Comparison of ENCODE assay signal across 23 cellular contexts in genomic region chr4:84803720-84804119, GRCh38.
DNase-seq lines count a peak whose midpoint lies in the region; TF ChIP-seq lines count a peak whose summit lies in the region.
"Had no signal": no experiment of that assay in that cellular context is flagged by ENCODE, and none has a peak within 500 bp of the region (broad histone marks: within the 10 kb centered on the region; RNA-seq: fewer than 3 reads in every experiment).

No MANE protein-coding gene starts in this region.

- dilution Hi-C loops in mammary epithelial cell (cut with HindIII; ENCODE audit: low sequenced_read_pairs) = no loop called here

- no TSS peak for BruUV-seq in mammary epithelial cell (replicated peaks; lab: Mats Ljungman, UMichigan)

- peaks cover 4% of the 10 kb centered on the region for H3K36me3 ChIP-seq in mammary epithelial cell (ENCODE audit: insufficient read depth, low read length)
- H3K36me3 ChIP-seq in breast epithelium = no peaks in the 10 kb centered on the region
- H3K36me3 ChIP-seq in endocrine pancreas (ENCODE audit: control insufficient read depth, insufficient read depth, low read length) = no peaks in the 10 kb centered on the region
- H3K36me3 ChIP-seq in smooth muscle cell (ENCODE audit: low read depth) = peaks cover 10% of the 10 kb centered on the region

- TF ChIP-seq POLR2A in breast epithelium (IDR thresholded peaks at IDR 0.05) = no peak

- H3K4me3 ChIP-seq in mammary epithelial cell (replicated peaks in 1 of 3; ENCODE audit: insufficient read depth in 1 of 3, low read depth in 2 of 3, low read length in 3 of 3) (no peak overlapping the region), breast epithelium (no peak overlapping the region), endocrine pancreas (ENCODE audit: control insufficient read depth, insufficient read depth, low read length) (peak overlapping the region; percentile 53), smooth muscle cell (no peak overlapping the region)
- H3K4me3 ChIP-seq: GM12878, lower lobe of right lung, transverse colon had no signal

- WGBS in mammary epithelial cell (ENCODE audit: low coverage, missing lambda C conversion rate) = 14% methylated on average over 1 of the region's 1 CpG
- WGBS in smooth muscle cell (ENCODE audit: low lambda C conversion rate) = 100% methylated on average over 1 of the region's 1 CpG

- TF ChIP-seq CTCF in mammary epithelial cell (conservative IDR thresholded peaks at IDR 0.05 in 1 of 2, IDR thresholded peaks at IDR 0.05 in 1 of 2; ENCODE audit: extremely low read depth in 1 of 2, insufficient read depth in 1 of 2, low read depth in 1 of 2, low read length in 2 of 2) (no peak), breast epithelium (IDR thresholded peaks at IDR 0.05) (no peak), smooth muscle cell (IDR thresholded peaks at IDR 0.05; ENCODE audit: borderline replicate concordance, insufficient read depth, poor library complexity, severe bottlenecking) (no peak)

- no peak overlapping the region for H3K9ac ChIP-seq in mammary epithelial cell (ENCODE audit: insufficient read depth, low read length)
- no peak overlapping the region for H3K9ac ChIP-seq in endocrine pancreas (ENCODE audit: control insufficient read depth, insufficient read depth, low read length)
- no peak overlapping the region for H3K9ac ChIP-seq in smooth muscle cell (ENCODE audit: low read depth)
- H3K9ac ChIP-seq: KMS-11 had no signal

- no peaks in the 10 kb centered on the region for H4K20me1 ChIP-seq in mammary epithelial cell (ENCODE audit: insufficient read depth, low read length)
- no peaks in the 10 kb centered on the region for H4K20me1 ChIP-seq in smooth muscle cell (ENCODE audit: low read depth)

- H3F3A ChIP-seq in smooth muscle cell (ENCODE audit: low read depth) = no peaks in the 10 kb centered on the region

- in situ Hi-C loops in mammary epithelial cell (cut with MboI; ENCODE audit: low sequenced_read_pairs in 2 of 2) = no loop called here

- H3K4me1 ChIP-seq in mammary epithelial cell (ENCODE audit: insufficient read depth, low read length) (peaks cover 17% of the 10 kb centered on the region), breast epithelium (no peaks in the 10 kb centered on the region), endocrine pancreas (ENCODE audit: control insufficient read depth, insufficient read depth, low read length) (peaks cover 16% of the 10 kb centered on the region), smooth muscle cell (ENCODE audit: low read depth) (no peaks in the 10 kb centered on the region)
- H3K4me1 ChIP-seq: lower lobe of right lung had no signal

- H3K27ac ChIP-seq in mammary epithelial cell (ENCODE audit: insufficient read depth, low read depth, low read length) = no peak overlapping the region
- H3K27ac ChIP-seq in breast epithelium = no peak overlapping the region
- H3K27ac ChIP-seq in smooth muscle cell (ENCODE audit: low read depth) = no peak overlapping the region
- H3K27ac ChIP-seq: KMS-11, lower lobe of right lung, neutrophil, transverse colon had no signal

- intact Hi-C loops in mammary epithelial cell (cut with micrococcal nuclease) = no loop called here
- intact Hi-C loops in breast epithelium (cut with DNase I; ENCODE audit: low total_unique reads) = no loop called here

- no peak overlapping the region for H2AFZ ChIP-seq in mammary epithelial cell (ENCODE audit: low read depth, low read length)
- no peak overlapping the region for H2AFZ ChIP-seq in smooth muscle cell (ENCODE audit: low read depth)

- H3K4me2 ChIP-seq in mammary epithelial cell (ENCODE audit: insufficient read depth, low read depth, low read length) = no peak overlapping the region
- H3K4me2 ChIP-seq in smooth muscle cell = no peak overlapping the region
- H3K4me2 ChIP-seq: KMS-11 had no signal

- no peaks in the 10 kb centered on the region for H3K79me2 ChIP-seq in mammary epithelial cell (ENCODE audit: insufficient read depth, low read length)
- no peaks in the 10 kb centered on the region for H3K79me2 ChIP-seq in smooth muscle cell (ENCODE audit: low read depth)

- H3K27me3 ChIP-seq in mammary epithelial cell (ENCODE audit: insufficient read depth, low read length) (no peaks in the 10 kb centered on the region), breast epithelium (no peaks in the 10 kb centered on the region), endocrine pancreas (ENCODE audit: control insufficient read depth, insufficient read depth, low read length) (no peaks in the 10 kb centered on the region), smooth muscle cell (ENCODE audit: low read depth) (no peaks in the 10 kb centered on the region)
- H3K27me3 ChIP-seq: neutrophil, transverse colon had no signal

- CTCF ChIA-PET in mammary epithelial cell (lab: Charles Lee; ENCODE audit: low non-redundant PET) = no interaction called here

- DNase-seq in mammary epithelial cell (peak; percentile 62), breast epithelium (ENCODE audit: low spot score in 2 of 2) (no peak), iris pigment epithelial cell (ENCODE audit: low read depth) (peak; percentile 59), smooth muscle cell (lab: John Stamatoyannopoulos, UW; ENCODE audit: unreplicated experiment) (no peak), NCI-H146 (lab: John Stamatoyannopoulos, UW) (no peak), cerebellum (ENCODE audit: low spot score) (no peak), retina (no peak)
- DNase-seq: 8988T; activated CD8-positive, alpha-beta T cell treated with anti-CD3 and anti-CD28 coated beads, Interleukin-2, amount 10 ng/mL, durations not matched to agents 7 days and 5 days; activated gamma-delta T cell treated with Interleukin-2 at 50 U/mL for 16 hours; DMS53; effector memory CD4-positive, alpha-beta T cell; lower lobe of right lung; NCI-H187 treated with DMSO at 0.1 percent for 48 hours; NCI-H774; OCI-M1; SHP77; stimulated activated naive CD8-positive, alpha-beta T cell treated with anti-CD3 and anti-CD28 coated beads, Interleukin-15, amount 100 ng/mL, for 72 hours; transverse colon had no signal

- H3K9me3 ChIP-seq in mammary epithelial cell (replicated peaks; ENCODE audit: insufficient read depth, low read length) = no peaks in the 10 kb centered on the region
- no peaks in the 10 kb centered on the region for H3K9me3 ChIP-seq in breast epithelium
- H3K9me3 ChIP-seq in endocrine pancreas (ENCODE audit: control insufficient read depth, low read length) = no peaks in the 10 kb centered on the region
- H3K9me3 ChIP-seq in smooth muscle cell (replicated peaks; ENCODE audit: low read depth) = no peaks in the 10 kb centered on the region
- H3K9me3 ChIP-seq: lower lobe of right lung, neutrophil, transverse colon had no signal

Comparison
In these comparisons a context has a peak if more than half of its experiments do, and no peak if none do; other contexts are left out.
1. DNase-seq: peak in mammary epithelial cell (single experiment) and iris pigment epithelial cell (single experiment); none in breast epithelium (0 of 2), smooth muscle cell (single experiment), NCI-H146 (single experiment), cerebellum (single experiment) and retina (single experiment).